Comparison of ENCODE assay signal across 14 cellular contexts in genomic region chr18:50126466-50126865, GRCh38.
"Had no signal": no experiment of that assay in that cellular context is flagged by ENCODE, and none has a peak within 500 bp of the region (broad histone marks: within the 10 kb centered on the region; RNA-seq: fewer than 3 reads in every experiment).

No MANE protein-coding gene starts in this region.

- DNase-seq: activated B cell treated with CpG ODN at 0.5 μM for 24 hours; activated CD4-positive, alpha-beta memory T cell treated with anti-CD3 and anti-CD28 coated beads, Interleukin-2, amount 10 ng/mL, durations not matched to agents 7 days and 5 days; activated CD4-positive, alpha-beta T cell treated with anti-CD3 and anti-CD28 coated beads for 48 hours; activated CD8-positive, alpha-beta memory T cell treated with anti-CD3 and anti-CD28 coated beads, Interleukin-2, amount 10 ng/mL, durations not matched to agents 7 days and 5 days; activated naive CD4-positive, alpha-beta T cell; activated naive CD8-positive, alpha-beta T cell treated with anti-CD3 and anti-CD28 coated beads, Interleukin-2, amount 10 ng/mL, durations not matched to agents 7 days and 5 days; amygdala; brain microvascular endothelial cell; cortex of kidney; nephron progenitor cell; occipital lobe; right cardiac atrium; stimulated activated naive CD4-positive, alpha-beta T cell; tibial artery had no signal
